9 cellular contexts compared by ENCODE assay signal in genomic region chr1:173410794-173411236, GRCh38.
DNase-seq lines count a peak whose midpoint lies in the region; ATAC-seq and TF ChIP-seq lines count a peak whose summit lies in the region.
"Had no signal": no experiment of that assay in that cellular context is flagged by ENCODE, and none has a peak within 500 bp of the region (broad histone marks: within the 10 kb centered on the region; RNA-seq: fewer than 3 reads in every experiment).

No MANE protein-coding gene starts in this region.

- H3K4me3 ChIP-seq in DOHH2 (ENCODE audit: low read length): peak overlapping the region; percentile 69

- H3K36me3 ChIP-seq in DOHH2 (ENCODE audit: control insufficient read depth, low read length): peaks cover 18% of the 10 kb centered on the region

- no peaks in the 10 kb centered on the region for H3K9me3 ChIP-seq in DOHH2 (ENCODE audit: control insufficient read depth, insufficient read depth, low read length)

- no peaks in the 10 kb centered on the region for H3K27me3 ChIP-seq in DOHH2 (ENCODE audit: control insufficient read depth, low read length)

- H3K27me3 Mint-ChIP-seq in activated T-cell treated with anti-CD3 and anti-CD28 coated beads, Interleukin-2, amount 50 U/mL, for 72 hours (ENCODE audit: low read depth): no peaks in the 10 kb centered on the region

- no peaks in the 10 kb centered on the region for H4K20me1 ChIP-seq in DOHH2 (ENCODE audit: control insufficient read depth, insufficient read depth, low read depth, low read length)

- ATAC-seq in GM19328 (IDR thresholded peaks at IDR 0.05; ENCODE audit: unreplicated experiment) (peak; percentile 31), HG03025 (IDR thresholded peaks at IDR 0.05; ENCODE audit: low FRiP score, unreplicated experiment) (peak; percentile 31)
- ATAC-seq in activated T-cell treated with anti-CD3 and anti-CD28 coated beads, Interleukin-2, amount 50 U/mL, for 72 hours (replicated peaks in 1 of 2): peak; percentile 47 to 53

- H3K9me3 Mint-ChIP-seq in activated T-cell treated with anti-CD3 and anti-CD28 coated beads, Interleukin-2, amount 50 U/mL, for 72 hours: no peaks in the 10 kb centered on the region

- H3K27ac Mint-ChIP-seq in activated T-cell treated with anti-CD3 and anti-CD28 coated beads, Interleukin-2, amount 50 U/mL, for 72 hours: no peak overlapping the region

- H3K4me1 ChIP-seq in DOHH2 (ENCODE audit: control insufficient read depth, low read length): peaks cover 98% of the 10 kb centered on the region

- H3K4me2 ChIP-seq in DOHH2 (ENCODE audit: low read length): peak overlapping the region; percentile 96

- peak overlapping the region; percentile 98 for H3K27ac ChIP-seq in DOHH2 (ENCODE audit: low read depth, low read length)
- H3K27ac ChIP-seq: RWPE1 had no signal

- H3F3A ChIP-seq in DOHH2 (ENCODE audit: control insufficient read depth, insufficient read depth): peaks cover 53% of the 10 kb centered on the region

- peak overlapping the region; percentile 35 to 36 for H3K4me3 Mint-ChIP-seq in activated T-cell treated with anti-CD3 and anti-CD28 coated beads, Interleukin-2, amount 50 U/mL, for 72 hours

- H3K9me2 ChIP-seq in DOHH2 (replicated peaks; ENCODE audit: control insufficient read depth, low read length): no peaks in the 10 kb centered on the region

- DNase-seq in activated T-cell treated with anti-CD3 and anti-CD28 coated beads, Interleukin-2, amount 50 U/mL, for 72 hours: no peak
- DNase-seq in DMS79 treated with DMSO at 0.1 percent for 48 hours (lab: John Stamatoyannopoulos, UW) (no peak), NCI-H1092 treated with DMSO at 0.1 percent for 48 hours (lab: John Stamatoyannopoulos, UW) (no peak), foreskin melanocyte (no peak), DMS 273 treated with DMSO at 0.1 percent for 48 hours (lab: John Stamatoyannopoulos, UW) (no peak)

- no peak for TF ChIP-seq CTCF in DOHH2 (IDR thresholded peaks at IDR 0.05; ENCODE audit: low read depth, low read length, poor library complexity, severe bottlenecking)

- peaks cover 27% of the 10 kb centered on the region for H3K79me2 ChIP-seq in DOHH2 (ENCODE audit: control insufficient read depth, low read length)

- H3K36me3 Mint-ChIP-seq in activated T-cell treated with anti-CD3 and anti-CD28 coated beads, Interleukin-2, amount 50 U/mL, for 72 hours (ENCODE audit: insufficient read depth in 2 of 2): no peaks in the 10 kb centered on the region

- peaks cover 52% of the 10 kb centered on the region for H3K4me1 Mint-ChIP-seq in activated T-cell treated with anti-CD3 and anti-CD28 coated beads, Interleukin-2, amount 50 U/mL, for 72 hours (ENCODE audit: low read depth)
